15 cellular contexts compared by ENCODE assay signal in genomic region chr13:52685806-52686205, GRCh38. TPM values are rescaled to one million over a fixed set of nuclear protein-coding genes. Genes with fewer than 3 reads are reported as not detected.
DNase-seq lines count a peak whose midpoint lies in the region; FAIRE-seq and TF ChIP-seq lines count a peak whose summit lies in the region.
"Not testable (repeated sequence)": the region's sequence is repeated elsewhere in the genome, so short reads cannot be mapped to it uniquely, and the experiment has no call there.
"Had no signal": no experiment of that assay in that cellular context is flagged by ENCODE, and none has a peak within 500 bp of the region (broad histone marks: within the 10 kb centered on the region; RNA-seq: fewer than 3 reads in every experiment).

No MANE protein-coding gene starts in this region.

- H3K4me2 ChIP-seq in H9 (ENCODE audit: insufficient read depth, insufficient read length, low read length); astrocyte (ENCODE audit: low read length): not testable (repeated sequence)

- H2BK15ac ChIP-seq in H9 (ENCODE audit: low read depth, low read length), result not testable (repeated sequence)

- intact Hi-C loops in thyroid gland (cut with DNase I), result not testable (repeated sequence)

- H4K5ac ChIP-seq in H9 (ENCODE audit: insufficient read length, low read depth, low read length), result not testable (repeated sequence)

- not testable (repeated sequence) for TF ChIP-seq POLR2A in thyroid gland (IDR thresholded peaks at IDR 0.05)

- DNase-seq in DMS53 (lab: John Stamatoyannopoulos, UW), result peak; percentile 2
- DNase-seq in H9; astrocyte (ENCODE audit: low read depth): not testable (repeated sequence)
- peak; percentile 1 for DNase-seq in RPMI7951 (ENCODE audit: low read depth)
- DNase-seq in choroid plexus epithelial cell (ENCODE audit: low read depth), result peak; percentile 20
- DNase-seq in islet precursor cell, result peak; percentile 58
- peak; percentile 37 to 45 for DNase-seq in thyroid gland

- H2BK120ac ChIP-seq in H9 (ENCODE audit: low read depth, low read length, poor library complexity, severe bottlenecking), result not testable (repeated sequence)

- H3K4me1 Mint-ChIP-seq in H9, result not testable (repeated sequence)
- H3K4me1 Mint-ChIP-seq in astrocyte (ENCODE audit: low read depth, unreplicated experiment), result peaks cover 10% of the 10 kb centered on the region

- H2BK5ac ChIP-seq in H9 (ENCODE audit: insufficient read length, low read length), result not testable (repeated sequence)

- H3K27me3 ChIP-seq in H9 (ENCODE audit: insufficient read depth, low read length); astrocyte (ENCODE audit: insufficient read depth, low read length); thyroid gland: not testable (repeated sequence)

- not testable (repeated sequence) for H3K79me1 ChIP-seq in H9 (ENCODE audit: insufficient read depth, low read depth, low read length, poor library complexity, severe bottlenecking)

- not testable (repeated sequence) for H2AFZ ChIP-seq in H9 (ENCODE audit: low read length); astrocyte (ENCODE audit: low read depth, low read length)

- not testable (repeated sequence) for H3K27me3 Mint-ChIP-seq in H9 (ENCODE audit: low read depth); astrocyte (ENCODE audit: low read depth, unreplicated experiment)

- not testable (repeated sequence) for H4K20me1 ChIP-seq in H9 (ENCODE audit: control insufficient read depth, insufficient read depth, insufficient read length); astrocyte (ENCODE audit: insufficient read depth, low read length)

- H2AK5ac ChIP-seq in H9 (ENCODE audit: insufficient read length, low read length), result not testable (repeated sequence)

- H3K36me3 ChIP-seq in astrocyte (ENCODE audit: insufficient read depth, low read length), result peaks cover 31% of the 10 kb centered on the region
- H3K36me3 ChIP-seq in mesodermal cell (ENCODE audit: control insufficient read depth, insufficient read depth, low read length), result peaks cover 68% of the 10 kb centered on the region
- H3K36me3 ChIP-seq in thyroid gland, result peaks cover 8 to 14% of the 10 kb centered on the region in 2 donors

- H3K23ac ChIP-seq in H9 (ENCODE audit: insufficient read length, low read depth, low read length), result not testable (repeated sequence)

- not testable (repeated sequence) for H3K4me1 ChIP-seq in H9 (ENCODE audit: insufficient read depth, low read length); astrocyte (ENCODE audit: insufficient read depth, low read length); mesodermal cell (ENCODE audit: control insufficient read depth, insufficient read depth, low read length, poor library complexity, severe bottlenecking); thyroid gland

- not testable (repeated sequence) for H3K14ac ChIP-seq in H9 (ENCODE audit: insufficient read depth, low read length)

- no CpG with 5 or more reads among the region's 9 CpGs for WGBS in H9 (ENCODE audit: extremely low coverage, insufficient read length, low lambda C conversion rate)
- WGBS in mesodermal cell (ENCODE audit: insufficient coverage in 2 of 2), 2 experiments, result 88 to 97% methylated on average over 6 to 8 of the region's 9 CpGs
- 68 to 75% methylated on average over 9 of the region's 9 CpGs for WGBS in thyroid gland, 2 donors

- H3K23me2 ChIP-seq in H9 (ENCODE audit: insufficient read length, low read depth, low read length, poor library complexity, severe bottlenecking), result not testable (repeated sequence)

- not testable (repeated sequence) for H3K4me3 Mint-ChIP-seq in H9; astrocyte (ENCODE audit: unreplicated experiment)

- peak overlapping the region in 2 of 3 experiments; percentile 46 to 83; a peak in 3 of 7 replicates for H3K27ac Mint-ChIP-seq in H9
- peak overlapping the region; percentile 89 for H3K27ac Mint-ChIP-seq in astrocyte (ENCODE audit: unreplicated experiment)

- not testable (repeated sequence) for H3K27ac ChIP-seq in H9 (ENCODE audit: insufficient read length, low read depth, low read length); astrocyte (ENCODE audit: low read depth, low read length)
- H3K27ac ChIP-seq in mesodermal cell (ENCODE audit: low read depth, low read length, severe bottlenecking) (peak overlapping the region; percentile 66), thyroid gland (peak overlapping the region in 1 of 3 donors; percentile 32)

- H3K9me3 Mint-ChIP-seq in H9; astrocyte (ENCODE audit: unreplicated experiment): not testable (repeated sequence)

- not testable (repeated sequence) for H3K9ac ChIP-seq in H9 (ENCODE audit: extremely low read depth, insufficient read length, low read length); astrocyte (ENCODE audit: low read length)

- H3K56ac ChIP-seq in H9 (ENCODE audit: insufficient read length, low read depth, low read length), result not testable (repeated sequence)

- H2BK12ac ChIP-seq in H9 (ENCODE audit: insufficient read length, low read depth, low read length), result not testable (repeated sequence)

- not testable (repeated sequence) for H3K9me3 ChIP-seq in H9 (ENCODE audit: control insufficient read depth, low read depth, low read length); astrocyte (ENCODE audit: insufficient read depth, low read depth, low read length); mesodermal cell (ENCODE audit: control insufficient read depth, low read length); thyroid gland

- not testable (repeated sequence) for H3K18ac ChIP-seq in H9 (ENCODE audit: insufficient read length, low read depth, low read length)

- not testable (repeated sequence) for FAIRE-seq in astrocyte (lab: Jason Lieb, UNC)

- not testable (repeated sequence) for H3K4me3 ChIP-seq in astrocyte (ENCODE audit: insufficient read depth, low read depth, low read length); choroid plexus epithelial cell (ENCODE audit: low read depth, low read length); mesodermal cell (ENCODE audit: extremely low read depth, insufficient read depth, low read length, poor library complexity, severe bottlenecking); thyroid gland (replicated peaks in 1 of 3)

- peaks cover 20 to 65% (median 61%) of the 10 kb centered on the region in 3 experiments; a peak in 6 of 7 replicates for H3K36me3 Mint-ChIP-seq in H9 (ENCODE audit: insufficient read depth in 1 of 3, low read depth in 3 of 3)
- H3K36me3 Mint-ChIP-seq in astrocyte (ENCODE audit: low read depth, unreplicated experiment), result peaks cover 15% of the 10 kb centered on the region

- H3T11ph ChIP-seq in H9 (ENCODE audit: low read length), result not testable (repeated sequence)

- H2BK20ac ChIP-seq in H9 (ENCODE audit: low read depth, low read length, poor library complexity, severe bottlenecking), result not testable (repeated sequence)

- H4K91ac ChIP-seq in H9 (ENCODE audit: insufficient read length, low read depth, low read length), result not testable (repeated sequence)

- H3K4ac ChIP-seq in H9 (ENCODE audit: low read depth, low read length), result not testable (repeated sequence)

- H3K79me2 ChIP-seq in H9 (ENCODE audit: insufficient read depth, low read length); astrocyte (ENCODE audit: insufficient read depth, low read length): not testable (repeated sequence)

- not testable (repeated sequence) for H4K8ac ChIP-seq in H9 (replicated peaks; ENCODE audit: insufficient read length, low read depth, low read length)

- not testable (repeated sequence) for TF ChIP-seq CTCF in H9 (conservative IDR thresholded peaks at IDR 0.05); astrocyte (IDR thresholded peaks at IDR 0.05; ENCODE audit: insufficient read depth, low read depth, low read length); choroid plexus epithelial cell (conservative IDR thresholded peaks at IDR 0.05; ENCODE audit: low read depth, low read length); thyroid gland (IDR thresholded peaks at IDR 0.05)

RNA-seq across cellular contexts. Expression of gene SUGT1, which starts 33.2 kb away (rescaled TPM):
- 99.6 and 103 TPM in 2 replicates for total RNA-seq in H9 (2021)
- 36.2 and 46.3 TPM in 2 replicates for total RNA-seq in RPMI7951 (2014; rRNA removed; shearing (Covaris generic))
- total RNA-seq in astrocyte, result 79.3 and 87.3 TPM in 2 replicates
- 82.6 TPM for polyA plus RNA-seq in mesodermal cell (2013, experiment 1 of 2)
- polyA plus RNA-seq in mesodermal cell (2013, experiment 2 of 2), result 95.8 TPM
- total RNA-seq in thyroid gland, result 10 to 100 TPM; 33.6 to 50.4 (median 43.1) TPM

RNA-seq across cellular contexts. Expression of gene HNRNPA1L2, which starts 43.6 kb away (rescaled TPM):
- total RNA-seq in H9 (2021) (10.6 and 11.1 TPM in 2 replicates), astrocyte (6.4 and 6.7 TPM in 2 replicates), thyroid gland (1 to 10 TPM; 4.4 to 9.7 (median 5.6) TPM)
- total RNA-seq in RPMI7951 (2014; rRNA removed; shearing (Covaris generic)), result 1.4 and 2.2 TPM in 2 replicates
- polyA plus RNA-seq in mesodermal cell (2013, experiment 1 of 2), result 7.5 TPM
- 8.4 TPM for polyA plus RNA-seq in mesodermal cell (2013, experiment 2 of 2)

RNA-seq across cellular contexts. Expression of gene CNMD, which starts 53.8 kb away (rescaled TPM):
- 96.0 and 97.9 TPM in 2 replicates for total RNA-seq in H9 (2021)
- not detected in 2 replicates for total RNA-seq in RPMI7951 (2014; rRNA removed; shearing (Covaris generic))
- total RNA-seq in astrocyte, result not detected in 2 replicates
- 1.8 TPM for polyA plus RNA-seq in mesodermal cell (2013, experiment 1 of 2)
- polyA plus RNA-seq in mesodermal cell (2013, experiment 2 of 2), result 2.6 TPM
- total RNA-seq in thyroid gland, result 1 to 10 TPM in 2 of 4 donors, under 1 TPM in 2; 0.40 to 2.5 (median 0.85) TPM
- total RNA-seq: Calu3; CD4-positive, alpha-beta T cell; GM23248; HFFc6; IMR-90; K562 had no signal
- polyA plus RNA-seq: BJ, GM23248, IMR-90, K562 had no signal

Comparison
In these comparisons a context has a peak if more than half of its experiments do, and no peak if none do; other contexts are left out.
1. RNA of gene CNMD, which starts 53.8 kb away (total RNA-seq): 96.0 to 97.9 TPM in H9; 0.40 to 2.5 TPM in thyroid gland, not detected in astrocyte and not detected in RPMI7951; every median in the first group is over 10 times any median in the second.